In genomic region chr9:14063799-14064198, GRCh38 we compare ENCODE assay signal across 32 cellular contexts.
"Had no signal": no experiment of that assay in that cellular context is flagged by ENCODE, and none has a peak within 500 bp of the region (broad histone marks: within the 10 kb centered on the region; RNA-seq: fewer than 3 reads in every experiment).

No MANE protein-coding gene starts in this region.

- H3K36me3 ChIP-seq: adrenal gland, esophagus muscularis mucosa, gastrocnemius medialis, heart left ventricle had no signal

- H3K27ac ChIP-seq: adrenal gland, body of pancreas, esophagus muscularis mucosa, foreskin keratinocyte, gastrocnemius medialis, heart left ventricle had no signal

- H3K4me3 ChIP-seq: adrenal gland, body of pancreas, esophagus muscularis mucosa, gastrocnemius medialis, heart left ventricle had no signal

- ATAC-seq: activated CD4-positive, alpha-beta T cell treated with anti-CD3 and anti-CD28 coated beads for 36 hours; activated CD8-positive, alpha-beta memory T cell treated with anti-CD3 and anti-CD28 coated beads, Interleukin-2, amount 10 ng/mL, durations not matched to agents 7 days and 5 days; activated naive CD8-positive, alpha-beta T cell treated with anti-CD3 and anti-CD28 coated beads, Interleukin-2, amount 50 U/mL, for 24 hours; body of pancreas; effector memory CD8-positive, alpha-beta T cell; gastrocnemius medialis; heart left ventricle had no signal

- H3K27me3 Mint-ChIP-seq: activated CD4-positive, alpha-beta memory T cell treated with anti-CD3 and anti-CD28 coated beads, Interleukin-2, amount 10 ng/mL, durations not matched to agents 7 days and 5 days; activated CD4-positive, alpha-beta T cell treated with anti-CD3 and anti-CD28 coated beads for 36 hours; activated CD4-positive, alpha-beta T cell treated with anti-CD3 and anti-CD28 coated beads, Interleukin-2, amount 10 ng/mL, durations not matched to agents 24 days and 14 days; activated CD8-positive, alpha-beta memory T cell treated with anti-CD3 and anti-CD28 coated beads, Interleukin-2, amount 10 ng/mL, durations not matched to agents 7 days and 5 days; activated naive CD4-positive, alpha-beta T cell treated with anti-CD3 and anti-CD28 coated beads, Interleukin-2, amount 50 U/mL, for 24 hours; activated naive CD8-positive, alpha-beta T cell treated with anti-CD3 and anti-CD28 coated beads, Interleukin-2, amount 50 U/mL, for 24 hours; effector memory CD8-positive, alpha-beta T cell had no signal

- H3K9me3 Mint-ChIP-seq: activated CD4-positive, alpha-beta memory T cell treated with anti-CD3 and anti-CD28 coated beads, Interleukin-2, amount 10 ng/mL, durations not matched to agents 7 days and 5 days; activated CD4-positive, alpha-beta T cell treated with anti-CD3 and anti-CD28 coated beads, Interleukin-2, amount 10 ng/mL, durations not matched to agents 24 days and 14 days; activated naive CD4-positive, alpha-beta T cell treated with anti-CD3 and anti-CD28 coated beads for 36 hours; activated naive CD4-positive, alpha-beta T cell treated with anti-CD3 and anti-CD28 coated beads, Interleukin-2, amount 50 U/mL, for 24 hours; activated naive CD8-positive, alpha-beta T cell treated with anti-CD3 and anti-CD28 coated beads for 36 hours; activated naive CD8-positive, alpha-beta T cell treated with anti-CD3 and anti-CD28 coated beads, Interleukin-2, amount 50 U/mL, for 24 hours; activated T-helper 1 cell treated with anti-CD3 and anti-CD28 coated beads, Interleukin-12 subunit alpha, Interleukin-12 subunit beta, Interleukin-2, Interleukin-4 antibody, amounts not matched to agents 30 ng/mL and 10 ng/mL and 1 ng/mL, durations not matched to agents 14 hours and 24 hours and 36 hours; activated T-helper 2 cell treated with anti-CD3 and anti-CD28 coated beads, Interferon-gamma antibody, Interleukin-2, Interleukin-4, amounts not matched to agents 10 μg/mL and 5 μg/mL and 100 μg/mL, durations not matched to agents 14 hours and 24 hours and 36 hours had no signal

- H3K9me3 ChIP-seq: adrenal gland, body of pancreas, esophagus muscularis mucosa, gastrocnemius medialis, heart left ventricle had no signal

- H3K4me1 Mint-ChIP-seq: activated CD4-positive, alpha-beta memory T cell treated with anti-CD3 and anti-CD28 coated beads, Interleukin-2, amount 10 ng/mL, durations not matched to agents 7 days and 5 days; activated CD4-positive, alpha-beta T cell treated with anti-CD3 and anti-CD28 coated beads for 36 hours; activated CD4-positive, alpha-beta T cell treated with anti-CD3 and anti-CD28 coated beads, Interleukin-2, amount 10 ng/mL, durations not matched to agents 24 days and 14 days; activated CD8-positive, alpha-beta memory T cell treated with anti-CD3 and anti-CD28 coated beads, Interleukin-2, amount 10 ng/mL, durations not matched to agents 7 days and 5 days; activated naive CD4-positive, alpha-beta T cell treated with anti-CD3 and anti-CD28 coated beads, Interleukin-2, amount 50 U/mL, for 24 hours; activated naive CD8-positive, alpha-beta T cell treated with anti-CD3 and anti-CD28 coated beads for 36 hours; activated naive CD8-positive, alpha-beta T cell treated with anti-CD3 and anti-CD28 coated beads, Interleukin-2, amount 50 U/mL, for 24 hours had no signal

- H3K4me3 Mint-ChIP-seq: activated CD4-positive, alpha-beta memory T cell treated with anti-CD3 and anti-CD28 coated beads, Interleukin-2, amount 10 ng/mL, durations not matched to agents 7 days and 5 days; activated CD4-positive, alpha-beta T cell treated with anti-CD3 and anti-CD28 coated beads for 36 hours; activated CD4-positive, alpha-beta T cell treated with anti-CD3 and anti-CD28 coated beads, Interleukin-2, amount 10 ng/mL, durations not matched to agents 24 days and 14 days; activated CD8-positive, alpha-beta memory T cell treated with anti-CD3 and anti-CD28 coated beads, Interleukin-2, amount 10 ng/mL, durations not matched to agents 7 days and 5 days; activated naive CD4-positive, alpha-beta T cell treated with anti-CD3 and anti-CD28 coated beads for 36 hours; activated naive CD4-positive, alpha-beta T cell treated with anti-CD3 and anti-CD28 coated beads, Interleukin-2, amount 50 U/mL, for 24 hours; activated naive CD8-positive, alpha-beta T cell treated with anti-CD3 and anti-CD28 coated beads for 36 hours; activated naive CD8-positive, alpha-beta T cell treated with anti-CD3 and anti-CD28 coated beads, Interleukin-2, amount 50 U/mL, for 24 hours; activated T-helper 1 cell treated with anti-CD3 and anti-CD28 coated beads, Interleukin-12 subunit alpha, Interleukin-12 subunit beta, Interleukin-2, Interleukin-4 antibody, amounts not matched to agents 30 ng/mL and 10 ng/mL and 1 ng/mL, durations not matched to agents 14 hours and 24 hours and 36 hours; effector memory CD8-positive, alpha-beta T cell had no signal

- H3K27me3 ChIP-seq: adrenal gland, body of pancreas, esophagus muscularis mucosa, foreskin keratinocyte, gastrocnemius medialis, heart left ventricle had no signal

- H3K27ac Mint-ChIP-seq: activated CD4-positive, alpha-beta memory T cell treated with anti-CD3 and anti-CD28 coated beads, Interleukin-2, amount 10 ng/mL, durations not matched to agents 7 days and 5 days; activated CD4-positive, alpha-beta T cell treated with anti-CD3 and anti-CD28 coated beads for 36 hours; activated CD4-positive, alpha-beta T cell treated with anti-CD3 and anti-CD28 coated beads, Interleukin-2, amount 10 ng/mL, durations not matched to agents 24 days and 14 days; activated CD8-positive, alpha-beta memory T cell treated with anti-CD3 and anti-CD28 coated beads, Interleukin-2, amount 10 ng/mL, durations not matched to agents 7 days and 5 days; activated naive CD4-positive, alpha-beta T cell treated with anti-CD3 and anti-CD28 coated beads for 36 hours; activated naive CD4-positive, alpha-beta T cell treated with anti-CD3 and anti-CD28 coated beads, Interleukin-2, amount 50 U/mL, for 24 hours; activated naive CD8-positive, alpha-beta T cell treated with anti-CD3 and anti-CD28 coated beads for 36 hours; activated naive CD8-positive, alpha-beta T cell treated with anti-CD3 and anti-CD28 coated beads, Interleukin-2, amount 50 U/mL, for 24 hours; activated T-helper 1 cell treated with anti-CD3 and anti-CD28 coated beads, Interleukin-12 subunit alpha, Interleukin-12 subunit beta, Interleukin-2, Interleukin-4 antibody, amounts not matched to agents 30 ng/mL and 10 ng/mL and 1 ng/mL, durations not matched to agents 14 hours and 24 hours and 36 hours; activated T-helper 2 cell treated with anti-CD3 and anti-CD28 coated beads, Interferon-gamma antibody, Interleukin-2, Interleukin-4, amounts not matched to agents 10 μg/mL and 5 μg/mL and 100 μg/mL, durations not matched to agents 14 hours and 24 hours and 36 hours; effector memory CD8-positive, alpha-beta T cell had no signal

- DNase-seq: activated CD4-positive, alpha-beta memory T cell treated with anti-CD3 and anti-CD28 coated beads, Interleukin-2, amount 10 ng/mL, durations not matched to agents 7 days and 5 days; activated CD4-positive, alpha-beta T cell treated with anti-CD3 and anti-CD28 coated beads for 36 hours; activated CD4-positive, alpha-beta T cell treated with anti-CD3 and anti-CD28 coated beads, Interleukin-2, amount 10 ng/mL, durations not matched to agents 24 days and 14 days; activated CD4-positive, CD25-positive, alpha-beta regulatory T cell; activated CD4-positive, CD25-positive, alpha-beta regulatory T cell treated with anti-CD3 and anti-CD28 coated beads, Interleukin-2, amount 50 U/mL, for 72 hours; activated CD8-positive, alpha-beta memory T cell treated with anti-CD3 and anti-CD28 coated beads, Interleukin-2, amount 10 ng/mL, durations not matched to agents 7 days and 5 days; activated CD8-positive, alpha-beta memory T cell treated with anti-CD3 and anti-CD28 coated beads, Interleukin-2, amount 50 U/mL, for 4 hours; activated effector memory CD4-positive, alpha-beta T cell treated with anti-CD3 and anti-CD28 coated beads, Interleukin-2, amount 50 U/mL, for 16 hours; activated naive CD4-positive, alpha-beta T cell treated with anti-CD3 and anti-CD28 coated beads for 36 hours; activated naive CD8-positive, alpha-beta T cell treated with anti-CD3 and anti-CD28 coated beads for 36 hours; activated naive CD8-positive, alpha-beta T cell treated with anti-CD3 and anti-CD28 coated beads, Interleukin-2, amount 50 U/mL, for 24 hours; activated T-cell treated with anti-CD3 and anti-CD28 coated beads, Interleukin-2, amount 50 U/mL, for 1 hour; activated T-cell treated with anti-CD3 and anti-CD28 coated beads, Interleukin-2, amount 50 U/mL, for 48 hours; adrenal gland; amygdala; aorta; body of pancreas; caudate nucleus; cortex of kidney; dermis blood vessel endothelial cell; effector CD4-positive, alpha-beta T cell; effector memory CD8-positive, alpha-beta T cell; erythroblast; foreskin keratinocyte; gastrocnemius medialis; glutamatergic neuron; heart left ventricle; T-helper 2 cell had no signal

- H3K4me1 ChIP-seq: adrenal gland, body of pancreas had no signal

- H3K36me3 Mint-ChIP-seq: activated CD8-positive, alpha-beta memory T cell treated with anti-CD3 and anti-CD28 coated beads, Interleukin-2, amount 10 ng/mL, durations not matched to agents 7 days and 5 days; activated naive CD4-positive, alpha-beta T cell treated with anti-CD3 and anti-CD28 coated beads, Interleukin-2, amount 50 U/mL, for 24 hours; activated naive CD8-positive, alpha-beta T cell treated with anti-CD3 and anti-CD28 coated beads for 36 hours had no signal
